Comparison of ENCODE assay signal across 11 cellular contexts in the genomic region with DNA sequence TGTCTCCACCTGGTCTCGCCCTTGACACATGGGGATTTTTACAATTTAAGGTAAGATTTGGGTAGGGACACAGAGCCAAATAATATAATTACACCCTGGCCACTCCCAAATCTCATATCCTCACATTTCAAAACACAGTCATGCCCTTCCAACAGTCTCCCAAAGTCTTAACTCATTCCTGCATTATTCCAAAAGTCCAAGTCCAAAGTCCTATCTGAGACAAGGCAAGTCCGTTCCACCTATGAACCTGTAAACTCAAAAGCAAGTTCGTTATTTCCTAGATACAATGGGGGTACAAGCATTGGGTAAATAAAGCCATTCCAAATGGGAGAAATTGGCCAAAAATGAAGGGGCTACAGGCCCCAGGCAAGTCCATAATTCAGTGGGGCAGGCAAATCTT.
"Had no signal": no experiment of that assay in that cellular context is flagged by ENCODE, and none has a peak within 500 bp of the region (broad histone marks: within the 10 kb centered on the region; RNA-seq: fewer than 3 reads in every experiment).

No MANE protein-coding gene starts in this region.

- FAIRE-seq: H1, H54 had no signal

- ATAC-seq: GM23338, HCT116 had no signal

- DNase-seq: GM23248, GOT3, H7, H9, HCEC 1CT, HFFc6 had no signal

- H3K4me3 ChIP-seq: GM23248, GM23338, HAP-1 had no signal

- H2AFZ ChIP-seq: GM23248, GM23338 had no signal

- H3K4me2 ChIP-seq: GM23338 had no signal

- H3K4me1 ChIP-seq: HAP-1 had no signal

- H3K36me3 ChIP-seq: HAP-1 had no signal

- H3K9ac ChIP-seq: GM23248 had no signal

- H3K9me3 ChIP-seq: HAP-1 had no signal

- H3K27ac ChIP-seq: GM23248 had no signal
